Comparison of ENCODE assay signal across 17 cellular contexts in the genomic region with DNA sequence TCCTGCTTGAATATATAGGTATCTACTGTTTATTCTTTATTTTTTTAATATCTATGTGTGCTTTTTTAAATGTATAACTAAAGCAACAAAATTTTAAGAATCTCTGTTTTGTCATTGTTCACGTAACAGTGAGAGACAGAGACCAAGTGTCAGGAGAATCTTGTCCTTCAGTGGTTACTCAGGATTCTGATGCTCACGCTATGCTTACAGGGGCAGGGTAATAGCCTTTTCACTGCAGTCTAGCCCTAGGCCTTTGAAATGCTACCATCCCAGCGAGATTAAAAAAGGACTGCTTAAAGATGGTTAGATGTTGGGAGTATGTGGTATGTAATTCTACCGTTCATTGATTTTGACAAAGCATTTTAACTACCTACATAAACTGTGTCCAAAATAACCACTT.
A peak's percentile ranks its signal among the peaks of the same experiment; 100 is the strongest.
DNase-seq lines count a peak whose midpoint lies in the region; ATAC-seq and TF ChIP-seq lines count a peak whose summit lies in the region.
"Had no signal": no experiment of that assay in that cellular context is flagged by ENCODE, and none has a peak within 500 bp of the region (broad histone marks: within the 10 kb centered on the region; RNA-seq: fewer than 3 reads in every experiment).

No MANE protein-coding gene starts in this region.

- ATAC-seq in PC-3, result no peak
- ATAC-seq in RWPE2 (ENCODE audit: low read depth), result no peak
- ATAC-seq in esophagus mucosa, result peak; percentile 60
- ATAC-seq in HG02981 (IDR thresholded peaks at IDR 0.05; ENCODE audit: unreplicated experiment), result no peak
- ATAC-seq: HepG2 had no signal

- BruUV-seq in PC-3 (replicated peaks; lab: Mats Ljungman, UMichigan), result no TSS peak

- H3K4me2 ChIP-seq in PC-3 (ENCODE audit: low read length), result peak overlapping the region; percentile 21; the same call in 1 of the 2 replicates

- WGBS in suprapubic skin, result 57% methylated on average over 4 of the region's 4 CpGs
- WGBS in endodermal cell (ENCODE audit: insufficient coverage in 1 of 2, insufficient read length in 1 of 2), 2 experiments, result 94 to 100% methylated on average over 2 to 3 of the region's 4 CpGs

- H3K4me1 ChIP-seq in PC-3 (ENCODE audit: insufficient read depth, low read length) (peaks cover 17% of the 10 kb centered on the region), RWPE2 (ENCODE audit: insufficient read depth, poor library complexity, severe bottlenecking) (peaks cover 40% of the 10 kb centered on the region), suprapubic skin (peaks cover 4% of the 10 kb centered on the region), endodermal cell (ENCODE audit: control insufficient read depth, insufficient read depth, low read length) (no peaks in the 10 kb centered on the region)

- H3K4me3 ChIP-seq in PC-3 (ENCODE audit: low read length), result no peak overlapping the region
- no peak overlapping the region for H3K4me3 ChIP-seq in RWPE2 (ENCODE audit: severe bottlenecking)
- no peak overlapping the region for H3K4me3 ChIP-seq in suprapubic skin
- no peak overlapping the region for H3K4me3 ChIP-seq in endodermal cell (ENCODE audit: low read length)

- no peak for TF ChIP-seq POLR2A in suprapubic skin (IDR thresholded peaks at IDR 0.05)

- no peak overlapping the region for H3K4me3 Mint-ChIP-seq in endodermal cell
- H3K4me3 Mint-ChIP-seq: CD4-positive, alpha-beta T cell; H9; IgD-negative memory B cell had no signal

- H3K4me1 Mint-ChIP-seq in endodermal cell, result no peaks in the 10 kb centered on the region
- H3K4me1 Mint-ChIP-seq: IgD-negative memory B cell had no signal

- no peaks in the 10 kb centered on the region for H3K36me3 Mint-ChIP-seq in endodermal cell (ENCODE audit: low read depth)
- H3K36me3 Mint-ChIP-seq: IgD-negative memory B cell had no signal

- no peaks in the 10 kb centered on the region for H3F3A ChIP-seq in PC-3 (ENCODE audit: low read length, unreplicated experiment)

- no peaks in the 10 kb centered on the region for H3K79me2 ChIP-seq in PC-3 (ENCODE audit: low read length)

- CTCF ChIA-PET in PC-3 (lab: Charles Lee), result interaction anchor here (1.0 kb wide), 2 partner anchors 17 to 72 kb away, joined by 3 to 6 read pairs; a partner anchor contains a TSS

- H3K9me3 ChIP-seq in PC-3 (ENCODE audit: low read length) (no peaks in the 10 kb centered on the region), RWPE2 (ENCODE audit: severe bottlenecking) (no peaks in the 10 kb centered on the region), suprapubic skin (no peaks in the 10 kb centered on the region), endodermal cell (ENCODE audit: control insufficient read depth, low read length) (no peaks in the 10 kb centered on the region)

- no peaks in the 10 kb centered on the region for H3K9me3 Mint-ChIP-seq in endodermal cell

- no peak overlapping the region for H3K27ac Mint-ChIP-seq in endodermal cell
- H3K27ac Mint-ChIP-seq: CD4-positive, alpha-beta T cell; H9; IgD-negative memory B cell had no signal

- no peak for TF ChIP-seq EP300 in suprapubic skin (IDR thresholded peaks at IDR 0.05)

- peak overlapping the region; percentile 57 for H3K9ac ChIP-seq in PC-3 (ENCODE audit: low read length)
- no peak overlapping the region for H3K9ac ChIP-seq in endodermal cell (ENCODE audit: extremely low read depth, low read length, poor library complexity, severe bottlenecking)

- H3K36me3 ChIP-seq in PC-3 (ENCODE audit: low read depth, low read length), result no peaks in the 10 kb centered on the region
- no peaks in the 10 kb centered on the region for H3K36me3 ChIP-seq in RWPE2 (ENCODE audit: low read depth)
- no peaks in the 10 kb centered on the region for H3K36me3 ChIP-seq in suprapubic skin
- H3K36me3 ChIP-seq in endodermal cell (ENCODE audit: control insufficient read depth, insufficient read depth, low read length), result no peaks in the 10 kb centered on the region

- H2AFZ ChIP-seq in PC-3 (ENCODE audit: low read length), result no peak overlapping the region

- TF ChIP-seq CTCF in PC-3 (conservative IDR thresholded peaks at IDR 0.05; ENCODE audit: low read depth, low read length) (no peak), RWPE2 (IDR thresholded peaks at IDR 0.05; ENCODE audit: poor library complexity, severe bottlenecking) (no peak), suprapubic skin (IDR thresholded peaks at IDR 0.05) (no peak), endodermal cell (conservative IDR thresholded peaks at IDR 0.05) (no peak)

- no peaks in the 10 kb centered on the region for H3K27me3 Mint-ChIP-seq in endodermal cell (ENCODE audit: insufficient read depth)
- H3K27me3 Mint-ChIP-seq: CD4-positive, alpha-beta T cell; IgD-negative memory B cell had no signal

- intact Hi-C loops in PC-3 (cut with micrococcal nuclease), result no loop called here

- DNase-seq in PC-3 (no peak), RWPE2 (ENCODE audit: low spot score) (no peak), suprapubic skin (ENCODE audit: low spot score in 2 of 2) (no peak), SKM-1 treated with dmso at 0.1 percent for 144 hours (lab: John Stamatoyannopoulos, UW; ENCODE audit: unreplicated experiment) (no peak), NCI-H2196 (lab: John Stamatoyannopoulos, UW; ENCODE audit: unreplicated experiment) (no peak), endodermal cell (no peak)
- DNase-seq: AML-193; CD4-positive, alpha-beta T cell; DMS153; DMS79; GDM1; H9 had no signal

- POLR2A ChIA-PET in PC-3 (lab: Charles Lee; ENCODE audit: unreplicated experiment), result interaction anchor here (0.6 to 1.2 kb wide), 2 partner anchors 15 to 72 kb away, joined by 4 to 5 read pairs; a partner anchor contains a TSS

- H3K27me3 ChIP-seq in PC-3 (ENCODE audit: low read length) (no peaks in the 10 kb centered on the region), RWPE2 (ENCODE audit: insufficient read depth, poor library complexity, severe bottlenecking) (no peaks in the 10 kb centered on the region), suprapubic skin (no peaks in the 10 kb centered on the region), endodermal cell (ENCODE audit: control insufficient read depth, insufficient read depth, low read length, poor library complexity, severe bottlenecking) (no peaks in the 10 kb centered on the region)

- H3K27ac ChIP-seq in PC-3 (ENCODE audit: low read length) (peak overlapping the region; percentile 88), RWPE2 (ENCODE audit: poor library complexity, severe bottlenecking) (peak overlapping the region; percentile 98), suprapubic skin (peak overlapping the region; percentile 56), endodermal cell (ENCODE audit: low read depth, low read length) (no peak overlapping the region)
- H3K27ac ChIP-seq: C4-2B had no signal

- H4K20me1 ChIP-seq in PC-3 (ENCODE audit: low read length), result no peaks in the 10 kb centered on the region

- no peaks in the 10 kb centered on the region for H3K9me2 ChIP-seq in PC-3 (replicated peaks; ENCODE audit: low read length)
